In genomic region chr22:45475063-45475747, GRCh38 we compare ENCODE assay signal across 25 cellular contexts. TPM values are rescaled to one million over a fixed set of nuclear protein-coding genes. Genes with fewer than 3 reads are reported as not detected.
DNase-seq lines count a peak whose midpoint lies in the region; ATAC-seq and TF ChIP-seq lines count a peak whose summit lies in the region.
"Had no signal": no experiment of that assay in that cellular context is flagged by ENCODE, and none has a peak within 500 bp of the region (broad histone marks: within the 10 kb centered on the region; RNA-seq: fewer than 3 reads in every experiment).

No MANE protein-coding gene starts in this region.

- 45 to 72% (median 56%) methylated on average over 8 of the region's 8 CpGs for WGBS in spleen, 5 donors

- H3K4me3 ChIP-seq in lower lobe of right lung (no peak overlapping the region), spleen (no peak overlapping the region), mucosa of descending colon (no peak overlapping the region)
- H3K4me3 ChIP-seq: body of pancreas, heart right ventricle, SJSA1, tibial nerve had no signal

- DNase-seq in activated effector memory CD4-positive, alpha-beta T cell treated with anti-CD3 and anti-CD28 coated beads, Interleukin-2, amount 50 U/mL, for 16 hours: peak; percentile 19
- DNase-seq in activated effector memory CD4-positive, alpha-beta T cell treated with Interleukin-2 at 50 U/mL for 16 hours: no peak
- DNase-seq in brain pericyte (ENCODE audit: low read depth, low spot score) (peak; percentile 45), lower lobe of right lung (peak; percentile 9), spleen (peak; percentile 17), EL (no peak), mucosa of descending colon (no peak)
- DNase-seq: activated CD4-positive, alpha-beta T cell treated with anti-CD3 and anti-CD28 coated beads for 4 hours; activated naive CD8-positive, alpha-beta T cell treated with anti-CD3 and anti-CD28 coated beads, Interleukin-2, amount 10 ng/mL, durations not matched to agents 7 days and 5 days; body of pancreas; cortex of kidney; NCI-H1048; NCI-H2029; NCI-H510A; stimulated activated CD4-positive, alpha-beta T cell treated with anti-CD3 and anti-CD28 coated beads, Interleukin-12 subunit alpha, Interleukin-12 subunit beta, amount 100 ng/mL, for 4 hours; stimulated activated CD4-positive, alpha-beta T cell treated with anti-CD3 and anti-CD28 coated beads, Interleukin-4, amount 100 ng/mL, for 4 hours; stimulated activated naive CD8-positive, alpha-beta T cell treated with anti-CD3 and anti-CD28 coated beads, Interleukin-15, amount 100 ng/mL, for 72 hours had no signal

- intact Hi-C loops in lower lobe of right lung (cut with DNase I): no loop called here
- intact Hi-C loops in spleen (cut with DNase I; ENCODE audit: low total_unique reads): no loop called here
- intact Hi-C loops in mucosa of descending colon (cut with DNase I, micrococcal nuclease): no loop called here

- ATAC-seq in lower lobe of right lung: no peak
- no peak for ATAC-seq in mucosa of descending colon
- no peak for ATAC-seq in HG03139 (IDR thresholded peaks at IDR 0.05; ENCODE audit: unreplicated experiment)
- ATAC-seq: activated T-helper 17 cell treated with anti-CD3 and anti-CD28 coated beads, Interleukin-2, amount 50 U/mL, for 72 hours; body of pancreas; left lobe of liver; stimulated activated naive CD8-positive, alpha-beta T cell treated with anti-CD3 and anti-CD28 coated beads, Interleukin-15, amount 100 ng/mL, for 72 hours had no signal

- no peak for TF ChIP-seq POLR2A in spleen (IDR thresholded peaks at IDR 0.05)

- no peaks in the 10 kb centered on the region for H3K9me3 ChIP-seq in lower lobe of right lung
- no peaks in the 10 kb centered on the region for H3K9me3 ChIP-seq in spleen
- H3K9me3 ChIP-seq in mucosa of descending colon: no peaks in the 10 kb centered on the region
- H3K9me3 ChIP-seq: body of pancreas, heart right ventricle, SJSA1, tibial nerve had no signal

- TF ChIP-seq CTCF in lower lobe of right lung (IDR thresholded peaks at IDR 0.05) (no peak), spleen (IDR thresholded peaks at IDR 0.05 in 8 of 11, conservative IDR thresholded peaks at IDR 0.05 in 3 of 11) (no peak), mucosa of descending colon (IDR thresholded peaks at IDR 0.05) (no peak)

- H3K27ac ChIP-seq in lower lobe of right lung (no peak overlapping the region), spleen (no peak overlapping the region)
- H3K27ac ChIP-seq: 22Rv1, body of pancreas, SJSA1 had no signal

- H3K27me3 ChIP-seq in lower lobe of right lung (ENCODE audit: low read depth) (no peaks in the 10 kb centered on the region), spleen (replicated peaks in 1 of 7) (peaks cover 0 to 24% (median 0%) of the 10 kb centered on the region in 7 donors)
- H3K27me3 ChIP-seq: body of pancreas, SJSA1, tibial nerve had no signal

- H3K4me1 ChIP-seq in lower lobe of right lung (no peaks in the 10 kb centered on the region), spleen (no peaks in the 10 kb centered on the region), mucosa of descending colon (ENCODE audit: low read depth) (no peaks in the 10 kb centered on the region)
- H3K4me1 ChIP-seq: body of pancreas had no signal

- no peaks in the 10 kb centered on the region for H3K36me3 ChIP-seq in lower lobe of right lung
- no peaks in the 10 kb centered on the region for H3K36me3 ChIP-seq in spleen
- H3K36me3 ChIP-seq in mucosa of descending colon (ENCODE audit: low read depth): no peaks in the 10 kb centered on the region
- H3K36me3 ChIP-seq: heart right ventricle, SJSA1, tibial nerve had no signal

RNA-seq across cellular contexts. Expression of gene FBLN1, which starts 27.5 kb away (rescaled TPM):
- total RNA-seq in lower lobe of right lung (307 TPM), spleen (10 to 100 TPM in 5 of 7 donors, 1 to 10 TPM in 2; 5.2 to 20.3 (median 13.5) TPM), mucosa of descending colon (100 to 1,000 TPM in 1 of 3 donors, 10 to 100 TPM in 2; 34.1 to 198 (median 88.3) TPM)
- polyA plus RNA-seq in spleen: 10 to 100 TPM in 1 of 3 donors, 1 to 10 TPM in 2; 1.9 to 10.4 (median 6.1) TPM
- total RNA-seq: activated naive CD8-positive, alpha-beta T cell treated with anti-CD3 and anti-CD28 coated beads, Interleukin-2, amount 10 ng/mL, durations not matched to agents 7 days and 5 days; T-helper 1 cell treated with Interleukin-12 subunit alpha and Interleukin-12 subunit beta and Interleukin-4 antibody, amounts not matched to agents 30 ng/mL and 1 ng/mL, for 36 hours had no signal

Comparison
In these comparisons a context has a peak if more than half of its experiments do, and no peak if none do; other contexts are left out.
1. DNase-seq: peak in activated effector memory CD4-positive, alpha-beta T cell treated with anti-CD3 and anti-CD28 coated beads, Interleukin-2, amount 50 U/mL, for 16 hours (single experiment), brain pericyte (single experiment), lower lobe of right lung (single experiment) and spleen (single experiment); none in activated effector memory CD4-positive, alpha-beta T cell treated with Interleukin-2 at 50 U/mL for 16 hours (single experiment), EL (single experiment) and mucosa of descending colon (0 of 3).